In the genomic region with DNA sequence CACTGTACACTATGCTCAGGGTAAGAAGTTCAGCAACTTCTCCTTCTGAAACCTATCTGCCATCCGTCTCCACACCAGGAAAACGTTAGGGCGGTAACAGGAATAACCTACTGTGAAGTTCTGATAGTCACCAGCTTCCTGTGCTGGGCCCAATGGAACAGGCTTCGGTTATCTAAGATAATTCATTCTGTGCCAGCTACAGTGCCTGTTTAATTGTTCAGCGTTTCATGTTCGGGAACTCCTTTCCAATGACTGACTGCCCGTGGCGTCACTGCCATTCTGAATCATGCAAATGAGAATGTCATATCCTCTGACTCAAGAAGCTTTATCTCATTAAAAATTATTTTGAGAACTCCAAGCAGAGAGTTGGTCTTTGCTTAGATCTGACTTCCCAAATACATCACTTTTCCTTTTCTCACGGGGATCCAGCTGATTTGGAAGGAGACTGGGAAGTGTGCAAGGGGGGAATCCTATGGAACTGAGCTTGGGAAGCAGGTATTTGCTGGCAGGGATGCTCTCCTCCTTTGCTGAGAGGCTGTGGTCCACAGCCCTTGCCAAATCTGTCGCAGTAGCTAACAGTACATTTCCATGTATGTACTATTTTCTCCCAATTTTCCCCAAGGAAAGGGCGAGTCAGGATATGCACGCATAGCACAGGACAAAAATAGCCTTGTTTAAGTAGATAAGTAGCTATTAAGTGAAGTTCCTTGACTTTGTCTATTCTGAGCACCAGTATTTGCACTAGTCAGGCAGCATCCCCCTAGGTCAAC, we compare ENCODE assay signal across 10 cellular contexts.
DNase-seq lines count a peak whose midpoint lies in the region; ATAC-seq and TF ChIP-seq lines count a peak whose summit lies in the region.
"Had no signal": no experiment of that assay in that cellular context is flagged by ENCODE, and none has a peak within 500 bp of the region (broad histone marks: within the 10 kb centered on the region; RNA-seq: fewer than 3 reads in every experiment).

No MANE protein-coding gene starts in this region.

- H3K27ac Mint-ChIP-seq in activated CD4-positive, alpha-beta memory T cell treated with anti-CD3 and anti-CD28 coated beads for 36 hours: no peak overlapping the region
- H3K27ac Mint-ChIP-seq in activated CD4-positive, alpha-beta memory T cell treated with anti-CD3 and anti-CD28 coated beads, Interleukin-2, amount 10 ng/mL, durations not matched to agents 7 days and 5 days: no peak overlapping the region
- peak overlapping the region; percentile 84 for H3K27ac Mint-ChIP-seq in MCF 10A (ENCODE audit: low read depth, unreplicated experiment)

- intact Hi-C loops in activated CD4-positive, alpha-beta memory T cell treated with anti-CD3 and anti-CD28 coated beads for 36 hours (cut with micrococcal nuclease): no loop called here
- intact Hi-C loops in MCF 10A (cut with micrococcal nuclease): loop anchor here (10.0 kb wide), 3 partner anchors 51 to 1789 kb away; a partner anchor contains a TSS
- intact Hi-C loops in left ventricle myocardium inferior (cut with micrococcal nuclease): loop anchor here (10.0 kb wide), 1 partner anchor 109 kb away; no protein-coding TSS in a partner anchor

- no peak for ATAC-seq in upper lobe of left lung (ENCODE audit: low FRiP score in 2 of 2)

- TF ChIP-seq CTCF in MCF 10A (IDR thresholded peaks at IDR 0.05; ENCODE audit: unreplicated experiment): no peak
- no peak for TF ChIP-seq CTCF in left ventricle myocardium inferior (IDR thresholded peaks at IDR 0.05; ENCODE audit: borderline replicate concordance)
- TF ChIP-seq CTCF in upper lobe of left lung (IDR thresholded peaks at IDR 0.05): no peak

- DNase-seq in activated CD4-positive, alpha-beta memory T cell treated with anti-CD3 and anti-CD28 coated beads for 36 hours: peak; percentile 33
- DNase-seq in activated CD4-positive, alpha-beta memory T cell treated with anti-CD3 and anti-CD28 coated beads, Interleukin-2, amount 10 ng/mL, durations not matched to agents 7 days and 5 days: no peak
- DNase-seq in MCF 10A (ENCODE audit: unreplicated experiment) (peak; percentile 68), left ventricle myocardium inferior (peak; percentile 29), upper lobe of left lung (no peak), DMS79 treated with DMSO at 0.1 percent for 48 hours (lab: John Stamatoyannopoulos, UW) (no peak), mesenteric fat pad (ENCODE audit: low spot score) (no peak), T-helper 9 cell (no peak)
- DNase-seq: H7, NCI-H524 had no signal

- H3K9me3 ChIP-seq in left ventricle myocardium inferior (replicated peaks) (no peaks in the 10 kb centered on the region), upper lobe of left lung (no peaks in the 10 kb centered on the region)

- no peaks in the 10 kb centered on the region for H3K9me3 Mint-ChIP-seq in activated CD4-positive, alpha-beta memory T cell treated with anti-CD3 and anti-CD28 coated beads for 36 hours
- H3K9me3 Mint-ChIP-seq in activated CD4-positive, alpha-beta memory T cell treated with anti-CD3 and anti-CD28 coated beads, Interleukin-2, amount 10 ng/mL, durations not matched to agents 7 days and 5 days: peaks cover 4% of the 10 kb centered on the region
- H3K9me3 Mint-ChIP-seq in MCF 10A (ENCODE audit: unreplicated experiment): no peaks in the 10 kb centered on the region

- H3K27ac ChIP-seq in left ventricle myocardium inferior (replicated peaks) (peak overlapping the region; percentile 83), upper lobe of left lung (peak overlapping the region in 3 of 4 donors; percentile 19 to 61 (median 52))

- H3K4me3 ChIP-seq in left ventricle myocardium inferior: no peak overlapping the region
- no peak overlapping the region for H3K4me3 ChIP-seq in upper lobe of left lung

- H3K36me3 ChIP-seq in left ventricle myocardium inferior: no peaks in the 10 kb centered on the region
- no peaks in the 10 kb centered on the region for H3K36me3 ChIP-seq in upper lobe of left lung

- TF ChIP-seq EP300 in upper lobe of left lung (IDR thresholded peaks at IDR 0.05): no peak

- CTCF ChIA-PET in activated CD4-positive, alpha-beta memory T cell treated with anti-CD3 and anti-CD28 coated beads for 36 hours (lab: Charles Lee): interaction anchor here (3.0 kb wide), 1 partner anchor 112 kb away, joined by 11 read pairs; no protein-coding TSS in a partner anchor
- CTCF ChIA-PET in activated CD4-positive, alpha-beta memory T cell treated with anti-CD3 and anti-CD28 coated beads, Interleukin-2, amount 10 ng/mL, durations not matched to agents 7 days and 5 days (lab: Charles Lee): interaction anchor here (0.9 to 1.3 kb wide), 2 partner anchors 10 to 112 kb away, joined by 3 read pairs; no protein-coding TSS in a partner anchor
- CTCF ChIA-PET in MCF 10A (lab: Yijun Ruan, JAX): interaction anchor here (0.6 to 4.2 kb wide), 8 partner anchors 11 to 1804 kb away, joined by 3 to 22 read pairs (median 4); no protein-coding TSS in a partner anchor

- BruUV-seq in MCF 10A (replicated peaks; lab: Mats Ljungman, UMichigan): no TSS peak

- H3K36me3 Mint-ChIP-seq in activated CD4-positive, alpha-beta memory T cell treated with anti-CD3 and anti-CD28 coated beads for 36 hours: no peaks in the 10 kb centered on the region
- H3K36me3 Mint-ChIP-seq in activated CD4-positive, alpha-beta memory T cell treated with anti-CD3 and anti-CD28 coated beads, Interleukin-2, amount 10 ng/mL, durations not matched to agents 7 days and 5 days (ENCODE audit: low read depth): peaks cover 14% of the 10 kb centered on the region
- H3K36me3 Mint-ChIP-seq in MCF 10A (ENCODE audit: insufficient read depth, unreplicated experiment): no peaks in the 10 kb centered on the region

- no peak for TF ChIP-seq POLR2A in upper lobe of left lung (IDR thresholded peaks at IDR 0.05)

- H3K4me1 ChIP-seq in left ventricle myocardium inferior (peaks cover 46% of the 10 kb centered on the region), upper lobe of left lung (peaks cover 0 to 7% (median 0%) of the 10 kb centered on the region in 4 donors)

- H3K27me3 Mint-ChIP-seq in activated CD4-positive, alpha-beta memory T cell treated with anti-CD3 and anti-CD28 coated beads for 36 hours: no peaks in the 10 kb centered on the region
- no peaks in the 10 kb centered on the region for H3K27me3 Mint-ChIP-seq in activated CD4-positive, alpha-beta memory T cell treated with anti-CD3 and anti-CD28 coated beads, Interleukin-2, amount 10 ng/mL, durations not matched to agents 7 days and 5 days
- H3K27me3 Mint-ChIP-seq in MCF 10A (ENCODE audit: insufficient read depth, unreplicated experiment): no peaks in the 10 kb centered on the region

- 49 to 57% methylated on average over 12 of the region's 12 CpGs for WGBS in upper lobe of left lung, 2 donors

- H3K4me3 Mint-ChIP-seq in activated CD4-positive, alpha-beta memory T cell treated with anti-CD3 and anti-CD28 coated beads for 36 hours: no peak overlapping the region
- no peak overlapping the region for H3K4me3 Mint-ChIP-seq in activated CD4-positive, alpha-beta memory T cell treated with anti-CD3 and anti-CD28 coated beads, Interleukin-2, amount 10 ng/mL, durations not matched to agents 7 days and 5 days
- H3K4me3 Mint-ChIP-seq in MCF 10A (ENCODE audit: unreplicated experiment): no peak overlapping the region

- peaks cover 20% of the 10 kb centered on the region for H3K4me1 Mint-ChIP-seq in activated CD4-positive, alpha-beta memory T cell treated with anti-CD3 and anti-CD28 coated beads for 36 hours (ENCODE audit: low read depth)
- H3K4me1 Mint-ChIP-seq in activated CD4-positive, alpha-beta memory T cell treated with anti-CD3 and anti-CD28 coated beads, Interleukin-2, amount 10 ng/mL, durations not matched to agents 7 days and 5 days: peaks cover 18% of the 10 kb centered on the region
- H3K4me1 Mint-ChIP-seq in MCF 10A (ENCODE audit: insufficient read depth, unreplicated experiment): peaks cover 44% of the 10 kb centered on the region

- POLR2A ChIA-PET in activated CD4-positive, alpha-beta memory T cell treated with anti-CD3 and anti-CD28 coated beads for 36 hours (lab: Charles Lee): no interaction called here
- POLR2A ChIA-PET in activated CD4-positive, alpha-beta memory T cell treated with anti-CD3 and anti-CD28 coated beads, Interleukin-2, amount 10 ng/mL, durations not matched to agents 7 days and 5 days (lab: Charles Lee): no interaction called here
- POLR2A ChIA-PET in MCF 10A (lab: Yijun Ruan, JAX): interaction anchor here (0.6 to 2.9 kb wide), 16 partner anchors 9 to 266 kb away, joined by 3 to 25 read pairs (median 4); no protein-coding TSS in a partner anchor

- H3K27me3 ChIP-seq in left ventricle myocardium inferior (ENCODE audit: low read depth): no peaks in the 10 kb centered on the region
- no peaks in the 10 kb centered on the region for H3K27me3 ChIP-seq in upper lobe of left lung

Comparison
In these comparisons a context has a peak if more than half of its experiments do, and no peak if none do; other contexts are left out.
1. DNase-seq: peak in activated CD4-positive, alpha-beta memory T cell treated with anti-CD3 and anti-CD28 coated beads for 36 hours (single experiment), MCF 10A (single experiment) and left ventricle myocardium inferior (single experiment); none in activated CD4-positive, alpha-beta memory T cell treated with anti-CD3 and anti-CD28 coated beads, Interleukin-2, amount 10 ng/mL, durations not matched to agents 7 days and 5 days (single experiment), upper lobe of left lung (0 of 2), DMS79 treated with DMSO at 0.1 percent for 48 hours (single experiment), mesenteric fat pad (single experiment) and T-helper 9 cell (single experiment).